9 cellular contexts compared by ENCODE assay signal in genomic region chr6:30819287-30819917, GRCh38.
DNase-seq lines count a peak whose midpoint lies in the region; ATAC-seq and TF ChIP-seq lines count a peak whose summit lies in the region.
"Had no signal": no experiment of that assay in that cellular context is flagged by ENCODE, and none has a peak within 500 bp of the region (broad histone marks: within the 10 kb centered on the region; RNA-seq: fewer than 3 reads in every experiment).

No MANE protein-coding gene starts in this region.

- ATAC-seq in T-cell (replicated peaks in 1 of 4) (no peak), mucosa of descending colon (no peak), lower lobe of right lung (no peak)

- peaks cover 20% of the 10 kb centered on the region for H3K4me1 ChIP-seq in CD8-positive, alpha-beta memory T cell (ENCODE audit: insufficient read depth, low read length)
- H3K4me1 ChIP-seq in mucosa of descending colon (ENCODE audit: low read depth) (peaks cover 32% of the 10 kb centered on the region), lower lobe of right lung (peaks cover 36% of the 10 kb centered on the region)

- no peaks in the 10 kb centered on the region for H3K36me3 ChIP-seq in CD8-positive, alpha-beta memory T cell (ENCODE audit: insufficient read depth, low read length)
- no peaks in the 10 kb centered on the region for H3K36me3 ChIP-seq in mucosa of descending colon (ENCODE audit: low read depth)
- no peaks in the 10 kb centered on the region for H3K36me3 ChIP-seq in lower lobe of right lung

- H3K4me3 ChIP-seq in CD8-positive, alpha-beta memory T cell (ENCODE audit: low read length) = no peak overlapping the region
- no peak overlapping the region for H3K4me3 ChIP-seq in mucosa of descending colon
- no peak overlapping the region for H3K4me3 ChIP-seq in lower lobe of right lung

- H3K9me3 ChIP-seq in CD8-positive, alpha-beta memory T cell (ENCODE audit: low read length) = no peaks in the 10 kb centered on the region
- no peaks in the 10 kb centered on the region for H3K9me3 ChIP-seq in mucosa of descending colon
- H3K9me3 ChIP-seq in lower lobe of right lung = no peaks in the 10 kb centered on the region

- peaks cover 0 to 24% (median 2%) of the 10 kb centered on the region in 3 donors for H3K36me3 Mint-ChIP-seq in CD8-positive, alpha-beta memory T cell
- H3K36me3 Mint-ChIP-seq in T-cell = peaks cover 16% of the 10 kb centered on the region
- peaks cover 4% of the 10 kb centered on the region for H3K36me3 Mint-ChIP-seq in dendritic cell treated with granulocyte-macrophage colony-stimulating factor and Interleukin-4, amounts not matched to agents 40 ng/mL and 50 ng/mL, for 4 days (ENCODE audit: low read depth)

- intact Hi-C loops in dendritic cell treated with granulocyte-macrophage colony-stimulating factor and Interleukin-4, amounts not matched to agents 40 ng/mL and 50 ng/mL, for 4 days (cut with micrococcal nuclease) = no loop called here
- intact Hi-C loops in mucosa of descending colon (cut with DNase I, micrococcal nuclease) = no loop called here
- intact Hi-C loops in lower lobe of right lung (cut with DNase I) = no loop called here

- peak overlapping the region in 7 of 8 donors; percentile 38 to 89 (median 49) for H3K27ac Mint-ChIP-seq in CD8-positive, alpha-beta memory T cell
- peak overlapping the region; percentile 59 to 72 for H3K27ac Mint-ChIP-seq in T-cell
- peak overlapping the region; percentile 60 for H3K27ac Mint-ChIP-seq in dendritic cell treated with granulocyte-macrophage colony-stimulating factor and Interleukin-4, amounts not matched to agents 40 ng/mL and 50 ng/mL, for 4 days

- TF ChIP-seq CTCF in mucosa of descending colon (IDR thresholded peaks at IDR 0.05) (no peak), lower lobe of right lung (IDR thresholded peaks at IDR 0.05) (no peak)

- POLR2A ChIA-PET in CD8-positive, alpha-beta memory T cell (lab: Charles Lee) = interaction anchor here (1.2 to 1.7 kb wide), 2 partner anchors 26 to 260 kb away, joined by 3 to 4 read pairs; no protein-coding TSS in a partner anchor
- POLR2A ChIA-PET in T-cell (lab: Charles Lee) (interaction anchor here in 1 of 2 donors (0.6 kb wide), 1 partner anchor 287 kb away, joined by 5 read pairs; no protein-coding TSS in a partner anchor), HEK293T (lab: Yijun Ruan, JAX) (no interaction called here)

- no peak overlapping the region for H3K4me3 Mint-ChIP-seq in CD8-positive, alpha-beta memory T cell
- no peak overlapping the region for H3K4me3 Mint-ChIP-seq in T-cell
- H3K4me3 Mint-ChIP-seq in dendritic cell treated with granulocyte-macrophage colony-stimulating factor and Interleukin-4, amounts not matched to agents 40 ng/mL and 50 ng/mL, for 4 days = no peak overlapping the region

- CTCF ChIA-PET in CD8-positive, alpha-beta memory T cell (lab: Charles Lee) = interaction anchor here (0.8 to 13.8 kb wide), 5 partner anchors 9 to 89 kb away, joined by 3 to 148 read pairs (median 5); partner anchors contain the start of genes DDR1 and IER3
- CTCF ChIA-PET in T-cell (lab: Charles Lee) = interaction anchor here in 1 of 2 donors (0.6 to 3.5 kb wide), 3 partner anchors 10 to 268 kb away, joined by 3 to 23 read pairs (median 7); no protein-coding TSS in a partner anchor
- CTCF ChIA-PET in HEK293T (lab: Yijun Ruan, JAX) = interaction anchor here (0.8 to 1.2 kb wide), 4 partner anchors 9 to 268 kb away, joined by 3 to 5 read pairs (median 4); no protein-coding TSS in a partner anchor

- peaks cover 0 to 2% of the 10 kb centered on the region in 2 donors for H3K27me3 Mint-ChIP-seq in CD8-positive, alpha-beta memory T cell
- no peaks in the 10 kb centered on the region for H3K27me3 Mint-ChIP-seq in T-cell
- no peaks in the 10 kb centered on the region for H3K27me3 Mint-ChIP-seq in dendritic cell treated with granulocyte-macrophage colony-stimulating factor and Interleukin-4, amounts not matched to agents 40 ng/mL and 50 ng/mL, for 4 days

- no peaks in the 10 kb centered on the region for H3K9me3 Mint-ChIP-seq in CD8-positive, alpha-beta memory T cell
- no peaks in the 10 kb centered on the region for H3K9me3 Mint-ChIP-seq in T-cell
- H3K9me3 Mint-ChIP-seq in dendritic cell treated with granulocyte-macrophage colony-stimulating factor and Interleukin-4, amounts not matched to agents 40 ng/mL and 50 ng/mL, for 4 days = no peaks in the 10 kb centered on the region

- no peak for DNase-seq in CD8-positive, alpha-beta memory T cell
- DNase-seq in T-cell (no peak), mucosa of descending colon (no peak), lower lobe of right lung (no peak), NCI-H748 treated with DMSO at 0.1 percent for 48 hours (lab: John Stamatoyannopoulos, UW) (no peak), HEK293T (ENCODE audit: extremely low spot score) (no peak)
- peak; percentile 87 for DNase-seq in stimulated activated CD4-positive, alpha-beta T cell treated with anti-CD3 and anti-CD28 coated beads, Interleukin-15, amount 100 ng/mL, for 24 hours
- DNase-seq: NCI-H2171 had no signal

- H3K27me3 ChIP-seq in CD8-positive, alpha-beta memory T cell (ENCODE audit: insufficient read depth, low read length, poor library complexity, severe bottlenecking) = no peaks in the 10 kb centered on the region
- no peaks in the 10 kb centered on the region for H3K27me3 ChIP-seq in lower lobe of right lung (ENCODE audit: low read depth)

- peaks cover 39 to 84% (median 61%) of the 10 kb centered on the region in 3 donors for H3K4me1 Mint-ChIP-seq in CD8-positive, alpha-beta memory T cell
- H3K4me1 Mint-ChIP-seq in T-cell = peaks cover 39 to 81% (median 64%) of the 10 kb centered on the region in 3 donors
- peaks cover 82% of the 10 kb centered on the region for H3K4me1 Mint-ChIP-seq in dendritic cell treated with granulocyte-macrophage colony-stimulating factor and Interleukin-4, amounts not matched to agents 40 ng/mL and 50 ng/mL, for 4 days (ENCODE audit: low read depth)

- no peak overlapping the region for H3K27ac ChIP-seq in CD8-positive, alpha-beta memory T cell (ENCODE audit: low read depth, low read length)
- H3K27ac ChIP-seq in lower lobe of right lung = no peak overlapping the region

TF ChIP-seq in HEK293T, 16 proteins besides CTCF, POLR2A, EP300 and RAD21:
- TF ChIP-seq L3MBTL2 (conservative IDR thresholded peaks at IDR 0.05) (no peak), ZNF384 (IDR thresholded peaks at IDR 0.05) (no peak), CTBP1 (IDR thresholded peaks at IDR 0.05; ENCODE audit: borderline replicate concordance) (no peak), TARDBP (IDR thresholded peaks at IDR 0.05) (no peak), SP1 (IDR thresholded peaks at IDR 0.05) (no peak), BHLHE40 (IDR thresholded peaks at IDR 0.05; ENCODE audit: borderline replicate concordance) (no peak), ARNT (IDR thresholded peaks at IDR 0.05) (no peak), NFRKB (IDR thresholded peaks at IDR 0.05) (no peak), HDGF (IDR thresholded peaks at IDR 0.05; ENCODE audit: borderline replicate concordance) (no peak), FOXK2 (IDR thresholded peaks at IDR 0.05) (no peak), FOXM1 (IDR thresholded peaks at IDR 0.05; ENCODE audit: borderline replicate concordance) (no peak), ELF4 (IDR thresholded peaks at IDR 0.05) (no peak), PKNOX1 (IDR thresholded peaks at IDR 0.05) (no peak), SUZ12 (IDR thresholded peaks at IDR 0.05) (no peak), LEF1 (IDR thresholded peaks at IDR 0.05; ENCODE audit: borderline replicate concordance) (no peak), FOXA1 (IDR thresholded peaks at IDR 0.05) (no peak)
